Comparison of ENCODE assay signal across 27 cellular contexts in the genomic region with DNA sequence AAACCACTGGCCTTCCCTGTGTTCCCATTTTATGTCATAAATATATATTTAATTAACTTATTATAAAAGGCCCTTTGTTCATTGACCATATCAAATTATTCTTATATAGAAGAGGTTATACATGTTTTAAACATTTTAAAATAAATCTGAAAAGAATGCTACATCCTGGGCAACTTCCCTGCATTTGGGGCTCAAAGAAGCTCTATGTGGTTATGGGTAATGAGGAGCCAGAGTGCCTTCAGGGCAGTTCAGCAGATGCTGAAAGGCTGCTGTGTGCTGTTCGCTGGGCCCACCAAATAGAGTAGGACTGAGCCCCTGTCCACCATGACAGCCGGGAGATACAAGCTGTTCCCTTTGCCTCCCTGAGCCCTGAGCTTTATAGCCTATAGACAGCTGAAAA. TPM values are rescaled to one million over a fixed set of nuclear protein-coding genes. Genes with fewer than 3 reads are reported as not detected.
"Had no signal": no experiment of that assay in that cellular context is flagged by ENCODE, and none has a peak within 500 bp of the region (broad histone marks: within the 10 kb centered on the region; RNA-seq: fewer than 3 reads in every experiment).

No MANE protein-coding gene starts in this region.

- H3K36me3 ChIP-seq: brain microvascular endothelial cell, cardiac muscle cell, SJSA1 had no signal

- H3K4me3 ChIP-seq: cardiac muscle cell, SJSA1 had no signal

- H3K27me3 Mint-ChIP-seq: activated naive CD8-positive, alpha-beta T cell; activated T-helper 17 cell treated with anti-CD3 and anti-CD28 coated beads, Interleukin-2, amount 50 U/mL, for 72 hours; T-helper 17 cell had no signal

- ATAC-seq: activated T-helper 17 cell treated with anti-CD3 and anti-CD28 coated beads, Interleukin-2, amount 50 U/mL, for 72 hours; T-helper 17 cell; WTC11 had no signal

- DNase-seq: activated CD4-positive, alpha-beta T cell treated with anti-CD3 and anti-CD28 coated beads for 48 hours; activated CD4-positive, alpha-beta T cell treated with anti-CD3 and anti-CD28 coated beads, Interleukin-2, amount 50 U/mL, for 48 hours; activated CD4-positive, CD25-positive, alpha-beta regulatory T cell treated with anti-CD3 and anti-CD28 coated beads, Interleukin-2, amount 50 U/mL, for 72 hours; activated gamma-delta T cell; activated naive CD4-positive, alpha-beta T cell treated with anti-CD3 and anti-CD28 coated beads for 36 hours; activated T-cell treated with anti-CD3 and anti-CD28 coated beads for 4 hours; activated T-cell treated with anti-CD3 and anti-CD28 coated beads, Interleukin-2, amount 50 U/mL, for 48 hours; amygdala; brain microvascular endothelial cell; Kasumi-1; NCI-H1105 treated with DMSO at 0.1 percent for 48 hours; NCI-H1436 treated with DMSO at 0.1 percent for 48 hours; NCI-H187 treated with DMSO at 0.1 percent for 48 hours; NCI-H2081 treated with DMSO at 0.1 percent for 48 hours; NCI-H446 treated with DMSO at 0.1 percent for 48 hours; NCI-H526; NCI-H774; SHP77; T-helper 17 cell; T-helper 9 cell had no signal

- H3K27me3 ChIP-seq: brain microvascular endothelial cell, cardiac muscle cell had no signal

- H3K9me3 Mint-ChIP-seq: activated naive CD4-positive, alpha-beta T cell treated with anti-CD3 and anti-CD28 coated beads for 36 hours; activated T-helper 17 cell treated with anti-CD3 and anti-CD28 coated beads, Interleukin-2, amount 50 U/mL, for 72 hours; WTC11 had no signal

- H3K27ac Mint-ChIP-seq: activated naive CD4-positive, alpha-beta T cell treated with anti-CD3 and anti-CD28 coated beads for 36 hours; activated naive CD8-positive, alpha-beta T cell; activated T-helper 17 cell treated with anti-CD3 and anti-CD28 coated beads, Interleukin-2, amount 50 U/mL, for 72 hours; T-helper 17 cell; WTC11 had no signal

- H3K27ac ChIP-seq: brain microvascular endothelial cell, cardiac muscle cell, SJSA1 had no signal

- H3K4me3 Mint-ChIP-seq: activated naive CD4-positive, alpha-beta T cell treated with anti-CD3 and anti-CD28 coated beads for 36 hours; activated naive CD8-positive, alpha-beta T cell; WTC11 had no signal

- H3K9me3 ChIP-seq: SJSA1 had no signal

- H3K36me3 Mint-ChIP-seq: activated naive CD8-positive, alpha-beta T cell; WTC11 had no signal

RNA-seq across cellular contexts. Expression of gene HTRA1, which starts 35.9 kb away (rescaled TPM):
- total RNA-seq: activated naive CD4-positive, alpha-beta T cell treated with anti-CD3 and anti-CD28 coated beads for 36 hours; activated T-helper 17 cell treated with anti-CD3 and anti-CD28 coated beads, Interleukin-2, amount 50 U/mL, for 72 hours; OCI-LY7 had no signal

RNA-seq across cellular contexts. Expression of gene ARMS2, which starts 42.8 kb away (rescaled TPM):
- total RNA-seq: activated naive CD4-positive, alpha-beta T cell treated with anti-CD3 and anti-CD28 coated beads for 36 hours; activated T-helper 17 cell treated with anti-CD3 and anti-CD28 coated beads, Interleukin-2, amount 50 U/mL, for 72 hours; cardiac muscle cell; OCI-LY7; RPMI7951; SJSA1; T-helper 17 cell; WTC11 had no signal
- polyA plus RNA-seq: cardiac muscle cell had no signal
